In the genomic region with DNA sequence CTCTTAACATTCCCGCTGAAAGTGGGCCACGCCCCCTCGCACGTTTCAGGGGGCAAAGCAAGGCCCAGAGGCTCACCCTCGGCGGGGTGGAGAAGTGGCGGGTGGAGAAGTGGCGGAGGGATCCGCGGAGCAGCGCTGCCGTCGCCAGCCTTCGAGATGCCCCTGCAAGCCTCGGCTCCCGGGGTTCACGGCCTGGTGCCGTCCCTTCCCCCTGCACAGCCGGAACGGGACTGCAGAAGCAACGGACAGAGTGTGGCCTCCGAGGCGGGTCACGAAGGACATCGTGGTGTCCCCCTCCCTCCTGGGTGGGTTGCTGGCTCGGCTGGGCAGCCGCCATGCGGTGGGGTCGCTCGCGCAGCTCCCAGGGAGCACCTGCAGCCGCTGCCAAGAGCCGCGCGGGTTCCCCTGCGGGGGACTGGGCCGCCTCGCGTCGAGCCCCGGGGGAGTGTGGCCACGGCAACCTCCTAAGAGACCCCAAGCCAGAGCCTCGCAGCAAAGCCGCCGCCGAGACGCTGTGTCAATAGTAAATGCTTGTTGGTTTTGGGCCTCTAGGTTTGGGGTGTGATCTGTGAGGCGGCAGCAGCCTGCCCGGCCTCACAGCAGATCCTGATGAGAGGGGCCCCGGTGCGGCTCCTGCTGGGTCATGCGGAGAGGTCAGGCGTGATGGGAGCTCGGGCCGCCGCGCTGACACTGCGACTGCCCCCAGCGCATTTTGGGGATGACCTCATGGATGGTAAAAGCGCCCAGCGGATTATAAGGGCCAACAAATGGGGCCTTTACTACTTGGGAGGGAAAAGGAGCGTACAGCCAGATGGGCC, we compare ENCODE assay signal across 1 cellular context.
TF ChIP-seq lines count a peak whose summit lies in the region.

No MANE protein-coding gene starts in this region.

TF ChIP-seq in HEK293T, 16 proteins besides CTCF, POLR2A, EP300 and RAD21:
- TF ChIP-seq L3MBTL2 (conservative IDR thresholded peaks at IDR 0.05) (peak; percentile 61), ZNF384 (IDR thresholded peaks at IDR 0.05) (no peak)
TF ChIP-seq in HEK293T: peak in this region for 1.
